ENCODE assay signal across 2 cellular contexts in the genomic region with DNA sequence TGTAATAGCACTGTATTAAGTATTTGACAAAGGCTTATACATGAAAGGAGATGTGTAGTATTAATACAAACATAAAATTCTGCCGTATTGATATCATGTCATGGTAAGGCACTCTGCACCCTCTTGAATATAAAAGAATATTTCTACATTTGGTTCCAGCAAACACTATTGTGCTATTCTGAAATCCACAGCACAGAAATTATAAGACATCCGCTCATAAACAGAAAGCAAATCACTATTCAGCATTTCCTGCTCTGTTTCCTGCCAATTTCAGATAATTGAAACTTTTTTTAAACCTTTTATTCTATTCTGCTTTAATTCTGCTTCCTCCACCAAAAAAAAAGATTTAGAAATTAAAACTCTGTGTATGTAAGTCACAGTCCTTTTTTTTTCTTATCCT.
TF ChIP-seq lines count a peak whose summit lies in the region.

No MANE protein-coding gene starts in this region.

TF ChIP-seq in liver, 16 proteins besides CTCF, POLR2A, EP300 and RAD21:
- TF ChIP-seq, protein P1, sequence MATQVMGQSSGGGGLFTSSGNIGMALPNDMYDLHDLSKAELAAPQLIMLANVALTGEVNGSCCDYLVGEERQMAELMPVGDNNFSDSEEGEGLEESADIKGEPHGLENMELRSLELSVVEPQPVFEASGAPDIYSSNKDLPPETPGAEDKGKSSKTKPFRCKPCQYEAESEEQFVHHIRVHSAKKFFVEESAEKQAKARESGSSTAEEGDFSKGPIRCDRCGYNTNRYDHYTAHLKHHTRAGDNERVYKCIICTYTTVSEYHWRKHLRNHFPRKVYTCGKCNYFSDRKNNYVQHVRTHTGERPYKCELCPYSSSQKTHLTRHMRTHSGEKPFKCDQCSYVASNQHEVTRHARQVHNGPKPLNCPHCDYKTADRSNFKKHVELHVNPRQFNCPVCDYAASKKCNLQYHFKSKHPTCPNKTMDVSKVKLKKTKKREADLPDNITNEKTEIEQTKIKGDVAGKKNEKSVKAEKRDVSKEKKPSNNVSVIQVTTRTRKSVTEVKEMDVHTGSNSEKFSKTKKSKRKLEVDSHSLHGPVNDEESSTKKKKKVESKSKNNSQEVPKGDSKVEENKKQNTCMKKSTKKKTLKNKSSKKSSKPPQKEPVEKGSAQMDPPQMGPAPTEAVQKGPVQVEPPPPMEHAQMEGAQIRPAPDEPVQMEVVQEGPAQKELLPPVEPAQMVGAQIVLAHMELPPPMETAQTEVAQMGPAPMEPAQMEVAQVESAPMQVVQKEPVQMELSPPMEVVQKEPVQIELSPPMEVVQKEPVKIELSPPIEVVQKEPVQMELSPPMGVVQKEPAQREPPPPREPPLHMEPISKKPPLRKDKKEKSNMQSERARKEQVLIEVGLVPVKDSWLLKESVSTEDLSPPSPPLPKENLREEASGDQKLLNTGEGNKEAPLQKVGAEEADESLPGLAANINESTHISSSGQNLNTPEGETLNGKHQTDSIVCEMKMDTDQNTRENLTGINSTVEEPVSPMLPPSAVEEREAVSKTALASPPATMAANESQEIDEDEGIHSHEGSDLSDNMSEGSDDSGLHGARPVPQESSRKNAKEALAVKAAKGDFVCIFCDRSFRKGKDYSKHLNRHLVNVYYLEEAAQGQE (IDR thresholded peaks at IDR 0.05): no peak
- TF ChIP-seq JUND (IDR thresholded peaks at IDR 0.05) (no peak), SP1 (IDR thresholded peaks at IDR 0.05) (no peak), EGR1 (IDR thresholded peaks at IDR 0.05; ENCODE audit: low read depth in 2 of 2) (no peak), YY1 (IDR thresholded peaks at IDR 0.05) (no peak), HNF4A (conservative IDR thresholded peaks at IDR 0.05) (no peak), TAF1 (conservative IDR thresholded peaks at IDR 0.05) (no peak), RXRA (IDR thresholded peaks at IDR 0.05) (no peak), HNF4G (IDR thresholded peaks at IDR 0.05) (no peak), NR2F2 (IDR thresholded peaks at IDR 0.05) (no peak), FOXA2 (IDR thresholded peaks at IDR 0.05) (no peak), FOXA1 (IDR thresholded peaks at IDR 0.05) (no peak)
- TF ChIP-seq, protein P2, sequence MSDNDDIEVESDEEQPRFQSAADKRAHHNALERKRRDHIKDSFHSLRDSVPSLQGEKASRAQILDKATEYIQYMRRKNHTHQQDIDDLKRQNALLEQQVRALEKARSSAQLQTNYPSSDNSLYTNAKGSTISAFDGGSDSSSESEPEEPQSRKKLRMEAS (IDR thresholded peaks at IDR 0.05): no peak
TF ChIP-seq in liver: peak in this region for 0.

TF ChIP-seq in HepG2, 621 proteins besides CTCF, POLR2A, EP300 and RAD21:
- no peak for TF ChIP-seq PITX1 (CRISPR knock-in tag; IDR thresholded peaks at IDR 0.05)
- no peak for TF ChIP-seq TGIF2 (CRISPR knock-in tag; IDR thresholded peaks at IDR 0.05)
- TF ChIP-seq, protein P3, sequence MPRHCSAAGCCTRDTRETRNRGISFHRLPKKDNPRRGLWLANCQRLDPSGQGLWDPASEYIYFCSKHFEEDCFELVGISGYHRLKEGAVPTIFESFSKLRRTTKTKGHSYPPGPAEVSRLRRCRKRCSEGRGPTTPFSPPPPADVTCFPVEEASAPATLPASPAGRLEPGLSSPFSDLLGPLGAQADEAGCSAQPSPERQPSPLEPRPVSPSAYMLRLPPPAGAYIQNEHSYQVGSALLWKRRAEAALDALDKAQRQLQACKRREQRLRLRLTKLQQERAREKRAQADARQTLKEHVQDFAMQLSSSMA (CRISPR knock-in tag; IDR thresholded peaks at IDR 0.05): no peak
- TF ChIP-seq, protein P4, sequence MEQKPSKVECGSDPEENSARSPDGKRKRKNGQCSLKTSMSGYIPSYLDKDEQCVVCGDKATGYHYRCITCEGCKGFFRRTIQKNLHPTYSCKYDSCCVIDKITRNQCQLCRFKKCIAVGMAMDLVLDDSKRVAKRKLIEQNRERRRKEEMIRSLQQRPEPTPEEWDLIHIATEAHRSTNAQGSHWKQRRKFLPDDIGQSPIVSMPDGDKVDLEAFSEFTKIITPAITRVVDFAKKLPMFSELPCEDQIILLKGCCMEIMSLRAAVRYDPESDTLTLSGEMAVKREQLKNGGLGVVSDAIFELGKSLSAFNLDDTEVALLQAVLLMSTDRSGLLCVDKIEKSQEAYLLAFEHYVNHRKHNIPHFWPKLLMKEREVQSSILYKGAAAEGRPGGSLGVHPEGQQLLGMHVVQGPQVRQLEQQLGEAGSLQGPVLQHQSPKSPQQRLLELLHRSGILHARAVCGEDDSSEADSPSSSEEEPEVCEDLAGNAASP (CRISPR knock-in tag; IDR thresholded peaks at IDR 0.05; ENCODE audit: borderline replicate concordance): no peak
- no peak for TF ChIP-seq TCF7 (IDR thresholded peaks at IDR 0.05; ENCODE audit: low read depth)
- TF ChIP-seq POGZ (CRISPR knock-in tag; IDR thresholded peaks at IDR 0.05): no peak
- TF ChIP-seq ZNF33A (CRISPR knock-in tag; IDR thresholded peaks at IDR 0.05; ENCODE audit: borderline replicate concordance): no peak
- TF ChIP-seq MIER2 (CRISPR knock-in tag; IDR thresholded peaks at IDR 0.05): no peak
- no peak for TF ChIP-seq ZNF850 (CRISPR knock-in tag; conservative IDR thresholded peaks at IDR 0.05)
- TF ChIP-seq ZNF879 (CRISPR knock-in tag; IDR thresholded peaks at IDR 0.05): no peak
- no peak for TF ChIP-seq ZBTB42 (CRISPR knock-in tag; IDR thresholded peaks at IDR 0.05)
TF ChIP-seq in HepG2: peak in this region for 0.
